ENCODE assay signal across 8 cellular contexts in the genomic region with DNA sequence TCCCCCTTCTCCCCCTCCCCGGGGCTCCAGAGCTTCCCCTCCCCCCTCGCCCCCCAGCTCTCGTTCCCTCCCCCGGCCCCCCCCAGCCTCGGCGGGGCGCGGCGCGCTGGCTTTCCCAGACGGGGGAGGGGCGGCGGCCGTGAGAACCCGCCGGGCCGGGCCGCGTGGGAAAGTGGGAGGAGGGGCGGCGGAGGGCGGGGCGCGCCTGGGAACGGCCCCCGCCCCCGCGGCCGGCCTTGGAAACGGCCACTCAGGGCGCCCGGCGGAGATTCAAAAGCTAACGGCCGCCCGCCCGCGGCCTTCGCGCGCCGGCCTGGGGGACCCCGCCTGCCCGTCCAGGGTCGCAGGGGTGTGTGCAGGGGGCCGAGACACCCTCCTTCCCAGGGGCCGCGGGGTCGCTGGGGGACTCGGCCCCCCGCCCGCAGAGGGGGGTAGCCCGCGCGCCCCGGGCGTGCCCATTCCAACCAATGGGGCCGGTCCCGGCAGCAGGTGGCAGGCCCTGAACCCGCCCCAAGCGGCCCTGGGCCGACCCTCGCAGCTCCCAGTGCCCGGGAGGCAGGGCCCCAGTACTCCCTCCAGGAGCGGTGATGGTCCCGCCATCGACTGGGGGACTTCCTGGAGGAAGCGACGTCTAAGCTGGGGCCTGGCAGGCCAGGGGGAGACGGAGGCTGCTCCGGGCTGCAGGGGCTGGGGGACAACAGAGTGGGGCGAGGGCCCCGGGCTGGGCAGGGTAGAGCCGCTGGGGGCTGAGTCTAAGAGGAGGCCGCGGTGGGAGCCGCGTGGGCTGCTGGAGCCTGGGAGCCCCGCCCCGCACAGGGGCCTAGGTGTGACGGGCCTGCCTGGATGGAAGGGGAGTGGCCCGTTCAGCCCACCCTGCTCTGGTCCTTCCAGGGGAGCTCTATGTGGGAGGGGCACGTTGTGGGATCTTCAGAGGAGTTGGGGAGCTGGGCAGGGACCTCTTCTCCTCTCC. TPM values are rescaled to one million over a fixed set of nuclear protein-coding genes. Genes with fewer than 3 reads are reported as not detected.
A peak's percentile ranks its signal among the peaks of the same experiment; 100 is the strongest.
DNase-seq lines count a peak whose midpoint lies in the region; ATAC-seq and TF ChIP-seq lines count a peak whose summit lies in the region.

No MANE protein-coding gene starts in this region.

- ATAC-seq in activated CD4-positive, CD25-positive, alpha-beta regulatory T cell treated with anti-CD3 and anti-CD28 coated beads, Interleukin-2, amount 50 U/mL, for 24 hours: peak; percentile 23 to 45
- ATAC-seq in natural killer cell: peak in 2 of 3 donors; percentile 46 to 55
- ATAC-seq in HG02885 (IDR thresholded peaks at IDR 0.05; ENCODE audit: poor library complexity, unreplicated experiment): no peak
- ATAC-seq in HG03432 (IDR thresholded peaks at IDR 0.05; ENCODE audit: unreplicated experiment): no peak

- H3K4me3 Mint-ChIP-seq in natural killer cell: peak overlapping the region; percentile 57

- peak overlapping the region in 1 of 2 donors; percentile 49 for H3K27ac Mint-ChIP-seq in natural killer cell

- peaks cover 5 to 16% of the 10 kb centered on the region in 2 donors for H3K4me1 Mint-ChIP-seq in natural killer cell

- H3K36me3 Mint-ChIP-seq in natural killer cell: no peaks in the 10 kb centered on the region

- H3K9me3 Mint-ChIP-seq in natural killer cell: no peaks in the 10 kb centered on the region

- intact Hi-C loops in natural killer cell (cut with micrococcal nuclease): no loop called here

- H3K27me3 Mint-ChIP-seq in natural killer cell (ENCODE audit: low read depth in 2 of 2): no peaks in the 10 kb centered on the region

- no peak for TF ChIP-seq CTCF in natural killer cell (IDR thresholded peaks at IDR 0.05)

- DNase-seq in activated CD4-positive, CD25-positive, alpha-beta regulatory T cell (lab: John Stamatoyannopoulos, UW): no peak
- DNase-seq in NCI-H69 (lab: John Stamatoyannopoulos, UW) (peak; percentile 92), ecto neural progenitor cell (ENCODE audit: low spot score) (peak; percentile 87), natural killer cell (no peak)
- no peak for DNase-seq in stimulated activated CD4-positive, alpha-beta T cell treated with anti-CD3 and anti-CD28 coated beads, Interleukin-12 subunit alpha, Interleukin-12 subunit beta, amount 100 ng/mL, for 4 hours

RNA-seq across cellular contexts. Expression of gene NRARP, which starts 14.2 kb away (rescaled TPM):
- 1 to 10 TPM in 2 of 3 donors, under 1 TPM in 1; 0.88 to 2.3 (median 1.2) TPM for total RNA-seq in natural killer cell

RNA-seq across cellular contexts. Expression of gene TOR4A, which starts 38.8 kb away (rescaled TPM):
- total RNA-seq in natural killer cell: 10 to 100 TPM; 16.3 to 24.6 (median 19.2) TPM

Comparison
In these comparisons a context has a peak if more than half of its experiments do, and no peak if none do; other contexts are left out.
1. ATAC-seq: peak in activated CD4-positive, CD25-positive, alpha-beta regulatory T cell treated with anti-CD3 and anti-CD28 coated beads, Interleukin-2, amount 50 U/mL, for 24 hours (2 of 2) and natural killer cell (2 of 3); none in HG02885 (single experiment) and HG03432 (single experiment).
2. DNase-seq: peak in NCI-H69 (single experiment) and ecto neural progenitor cell (single experiment); none in activated CD4-positive, CD25-positive, alpha-beta regulatory T cell (0 of 4), natural killer cell (single experiment) and stimulated activated CD4-positive, alpha-beta T cell treated with anti-CD3 and anti-CD28 coated beads, Interleukin-12 subunit alpha, Interleukin-12 subunit beta, amount 100 ng/mL, for 4 hours (single experiment).